ENCODE assay signal across 1 cellular context in the genomic region with DNA sequence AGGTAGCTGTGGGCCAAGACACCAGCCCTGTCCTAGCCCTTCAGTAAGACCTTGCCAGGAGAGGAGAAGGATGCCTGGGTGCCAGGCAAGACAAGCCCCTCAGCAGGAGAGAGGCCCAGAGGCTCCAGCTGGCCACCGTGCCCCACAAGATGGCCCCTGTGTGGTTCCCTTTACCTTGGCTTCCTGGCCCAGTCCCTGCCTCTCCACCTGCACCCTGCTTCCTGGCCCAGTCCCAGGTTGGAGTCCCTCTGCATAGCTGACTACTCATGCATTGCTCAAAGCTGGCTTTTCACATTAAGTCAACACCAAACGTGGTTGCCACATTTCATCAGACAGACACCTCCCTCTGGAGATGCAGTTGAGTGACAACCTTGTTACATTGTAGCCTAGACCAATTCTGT.
TF ChIP-seq lines count a peak whose summit lies in the region.

No MANE protein-coding gene starts in this region.

TF ChIP-seq in K562, 482 proteins besides CTCF, POLR2A, EP300 and RAD21 (continued from another document and continues in another):
- no peak for TF ChIP-seq E2F4 (CRISPR knock-in tag; IDR thresholded peaks at IDR 0.05; ENCODE audit: low read depth)
- TF ChIP-seq SPI1 (IDR thresholded peaks at IDR 0.05; ENCODE audit: borderline replicate concordance, low read depth, low read length) = no peak
- 0 out of 2 replicates have a peak, but pooled peaks have one; percentile 50 for TF ChIP-seq IRF9 (tag; IDR thresholded peaks at IDR 0.05)
- TF ChIP-seq PHF21A (IDR thresholded peaks at IDR 0.05; ENCODE audit: borderline replicate concordance, low read depth) = no peak
- TF ChIP-seq CBX3 (IDR thresholded peaks at IDR 0.05; ENCODE audit: borderline replicate concordance in 1 of 2, low read length in 2 of 2) = no peak
- no peak for TF ChIP-seq TEAD2 (tag; IDR thresholded peaks at IDR 0.05)
- TF ChIP-seq, protein P1, sequence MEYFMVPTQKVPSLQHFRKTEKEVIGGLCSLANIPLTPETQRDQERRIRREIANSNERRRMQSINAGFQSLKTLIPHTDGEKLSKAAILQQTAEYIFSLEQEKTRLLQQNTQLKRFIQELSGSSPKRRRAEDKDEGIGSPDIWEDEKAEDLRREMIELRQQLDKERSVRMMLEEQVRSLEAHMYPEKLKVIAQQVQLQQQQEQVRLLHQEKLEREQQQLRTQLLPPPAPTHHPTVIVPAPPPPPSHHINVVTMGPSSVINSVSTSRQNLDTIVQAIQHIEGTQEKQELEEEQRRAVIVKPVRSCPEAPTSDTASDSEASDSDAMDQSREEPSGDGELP (CRISPR knock-in tag; IDR thresholded peaks at IDR 0.05; ENCODE audit: borderline replicate concordance) = 0 out of 2 replicates have a peak, but pooled peaks have one; percentile 30
- TF ChIP-seq POLR2G (IDR thresholded peaks at IDR 0.05; ENCODE audit: low read depth, low read length) = no peak
- no peak for TF ChIP-seq ZEB2 (IDR thresholded peaks at IDR 0.05)
- TF ChIP-seq CEBPG (CRISPR knock-in tag; IDR thresholded peaks at IDR 0.05) = peak; percentile 69; the same call in 1 of the 2 replicates
- peak in 1 of 2 experiments; percentile 55; a peak in 1 of 4 replicates for TF ChIP-seq CEBPG (tag; conservative IDR thresholded peaks at IDR 0.05 in 1 of 2, IDR thresholded peaks at IDR 0.05 in 1 of 2)
- TF ChIP-seq ELF2 (CRISPR knock-in tag; IDR thresholded peaks at IDR 0.05) = no peak
- TF ChIP-seq HMGN3 (IDR thresholded peaks at IDR 0.05; ENCODE audit: borderline replicate concordance, extremely low read depth, insufficient read length, low read depth, low read length) = no peak
- TF ChIP-seq, protein P2, sequence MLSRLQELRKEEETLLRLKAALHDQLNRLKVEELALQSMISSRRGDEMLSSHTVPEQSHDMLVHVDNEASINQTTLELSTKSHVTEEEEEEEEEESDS (CRISPR knock-in tag; IDR thresholded peaks at IDR 0.05) = no peak
- TF ChIP-seq RBBP5 (IDR thresholded peaks at IDR 0.05; ENCODE audit: borderline replicate concordance, insufficient read depth, low read length, poor library complexity, severe bottlenecking) = no peak
- no peak for TF ChIP-seq ZC3H11A (IDR thresholded peaks at IDR 0.05; ENCODE audit: low read depth, low read length)
- TF ChIP-seq, protein P3, sequence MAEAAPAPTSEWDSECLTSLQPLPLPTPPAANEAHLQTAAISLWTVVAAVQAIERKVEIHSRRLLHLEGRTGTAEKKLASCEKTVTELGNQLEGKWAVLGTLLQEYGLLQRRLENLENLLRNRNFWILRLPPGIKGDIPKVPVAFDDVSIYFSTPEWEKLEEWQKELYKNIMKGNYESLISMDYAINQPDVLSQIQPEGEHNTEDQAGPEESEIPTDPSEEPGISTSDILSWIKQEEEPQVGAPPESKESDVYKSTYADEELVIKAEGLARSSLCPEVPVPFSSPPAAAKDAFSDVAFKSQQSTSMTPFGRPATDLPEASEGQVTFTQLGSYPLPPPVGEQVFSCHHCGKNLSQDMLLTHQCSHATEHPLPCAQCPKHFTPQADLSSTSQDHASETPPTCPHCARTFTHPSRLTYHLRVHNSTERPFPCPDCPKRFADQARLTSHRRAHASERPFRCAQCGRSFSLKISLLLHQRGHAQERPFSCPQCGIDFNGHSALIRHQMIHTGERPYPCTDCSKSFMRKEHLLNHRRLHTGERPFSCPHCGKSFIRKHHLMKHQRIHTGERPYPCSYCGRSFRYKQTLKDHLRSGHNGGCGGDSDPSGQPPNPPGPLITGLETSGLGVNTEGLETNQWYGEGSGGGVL (CRISPR knock-in tag; IDR thresholded peaks at IDR 0.05) = no peak
- TF ChIP-seq, protein P4, sequence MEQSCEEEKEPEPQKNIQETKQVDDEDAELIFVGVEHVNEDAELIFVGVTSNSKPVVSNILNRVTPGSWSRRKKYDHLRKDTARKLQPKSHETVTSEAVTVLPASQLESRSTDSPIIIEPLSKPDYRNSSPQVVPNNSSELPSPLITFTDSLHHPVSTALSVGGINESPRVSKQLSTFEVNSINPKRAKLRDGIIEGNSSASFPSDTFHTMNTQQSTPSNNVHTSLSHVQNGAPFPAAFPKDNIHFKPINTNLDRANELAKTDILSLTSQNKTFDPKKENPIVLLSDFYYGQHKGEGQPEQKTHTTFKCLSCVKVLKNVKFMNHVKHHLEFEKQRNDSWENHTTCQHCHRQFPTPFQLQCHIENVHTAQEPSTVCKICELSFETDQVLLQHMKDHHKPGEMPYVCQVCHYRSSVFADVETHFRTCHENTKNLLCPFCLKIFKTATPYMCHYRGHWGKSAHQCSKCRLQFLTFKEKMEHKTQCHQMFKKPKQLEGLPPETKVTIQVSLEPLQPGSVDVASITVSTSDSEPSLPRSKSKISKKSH (CRISPR knock-in tag; IDR thresholded peaks at IDR 0.05) = no peak
- TF ChIP-seq GATA2 (CRISPR knock-in tag; IDR thresholded peaks at IDR 0.05) = no peak
- TF ChIP-seq ZNF589 (CRISPR knock-in tag; IDR thresholded peaks at IDR 0.05; ENCODE audit: low read depth) = no peak
- TF ChIP-seq CTCFL (IDR thresholded peaks at IDR 0.05; ENCODE audit: borderline replicate concordance, insufficient read depth, low read depth, low read length, poor library complexity, severe bottlenecking) = no peak
- TF ChIP-seq SMAD4 (CRISPR knock-in tag; conservative IDR thresholded peaks at IDR 0.05) = peak; percentile 78
- TF ChIP-seq, protein P5, sequence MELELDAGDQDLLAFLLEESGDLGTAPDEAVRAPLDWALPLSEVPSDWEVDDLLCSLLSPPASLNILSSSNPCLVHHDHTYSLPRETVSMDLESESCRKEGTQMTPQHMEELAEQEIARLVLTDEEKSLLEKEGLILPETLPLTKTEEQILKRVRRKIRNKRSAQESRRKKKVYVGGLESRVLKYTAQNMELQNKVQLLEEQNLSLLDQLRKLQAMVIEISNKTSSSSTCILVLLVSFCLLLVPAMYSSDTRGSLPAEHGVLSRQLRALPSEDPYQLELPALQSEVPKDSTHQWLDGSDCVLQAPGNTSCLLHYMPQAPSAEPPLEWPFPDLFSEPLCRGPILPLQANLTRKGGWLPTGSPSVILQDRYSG (tag; conservative IDR thresholded peaks at IDR 0.05; ENCODE audit: low read depth) = peak; percentile 75; the same call in 1 of the 2 replicates
- TF ChIP-seq NCOA4 (IDR thresholded peaks at IDR 0.05; ENCODE audit: partially characterized antibody) = no peak
- no peak for TF ChIP-seq CBFB (CRISPR knock-in tag; IDR thresholded peaks at IDR 0.05)
- no peak for TF ChIP-seq PYGO2 (tag; IDR thresholded peaks at IDR 0.05)
- peak; percentile 93 for TF ChIP-seq ZNF592 (IDR thresholded peaks at IDR 0.05)
- TF ChIP-seq REST (CRISPR knock-in tag; IDR thresholded peaks at IDR 0.05; ENCODE audit: low read depth) = no peak
- peak; percentile 58; the same call in 1 of the 2 replicates for TF ChIP-seq ZNF395 (CRISPR knock-in tag; IDR thresholded peaks at IDR 0.05)
- no peak for TF ChIP-seq FOXJ3 (CRISPR knock-in tag; IDR thresholded peaks at IDR 0.05)
- no peak for TF ChIP-seq STAT5A (IDR thresholded peaks at IDR 0.05; ENCODE audit: borderline replicate concordance, low read length)
- TF ChIP-seq KDM5B (IDR thresholded peaks at IDR 0.05; ENCODE audit: insufficient replicate concordance, low read depth, low read length) = no peak
- no peak for TF ChIP-seq ZNF436 (CRISPR knock-in tag; IDR thresholded peaks at IDR 0.05)
- no peak for TF ChIP-seq JUN (IDR thresholded peaks at IDR 0.05; ENCODE audit: borderline replicate concordance, low read depth, low read length)
- TF ChIP-seq JUN (CRISPR knock-in tag; IDR thresholded peaks at IDR 0.05; ENCODE audit: borderline replicate concordance) = no peak
- TF ChIP-seq FOXK1 (CRISPR knock-in tag; IDR thresholded peaks at IDR 0.05; ENCODE audit: borderline replicate concordance) = no peak; the same call in 1 of the 2 replicates
